Comparison of ENCODE assay signal across 30 cellular contexts in genomic region chr6:22328499-22328898, GRCh38. TPM values are rescaled to one million over a fixed set of nuclear protein-coding genes. Genes with fewer than 3 reads are reported as not detected.
"Had no signal": no experiment of that assay in that cellular context is flagged by ENCODE, and none has a peak within 500 bp of the region (broad histone marks: within the 10 kb centered on the region; RNA-seq: fewer than 3 reads in every experiment).

No MANE protein-coding gene starts in this region.

- H3K27me3 ChIP-seq: body of pancreas, dorsolateral prefrontal cortex, heart right ventricle, testis, vagina had no signal

- H3K9me3 ChIP-seq: body of pancreas, heart right ventricle, mucosa of descending colon, testis, vagina had no signal

- H3K27ac ChIP-seq: body of pancreas, dorsolateral prefrontal cortex, heart right ventricle, testis, vagina, WERI-Rb-1 had no signal

- H3K36me3 ChIP-seq: heart right ventricle, vagina, WERI-Rb-1 had no signal

- H3K4me1 ChIP-seq: body of pancreas, heart right ventricle, testis had no signal

- H3K4me3 ChIP-seq: body of pancreas, dorsolateral prefrontal cortex, heart right ventricle, mucosa of descending colon, testis, vagina had no signal

- DNase-seq: activated CD4-positive, alpha-beta T cell treated with anti-CD3 and anti-CD28 coated beads, Interleukin-2, amount 10 ng/mL, durations not matched to agents 7 days and 5 days; activated CD4-positive, CD25-positive, alpha-beta regulatory T cell treated with anti-CD3 and anti-CD28 coated beads, Interleukin-2, amount 50 U/mL, for 72 hours; activated CD8-positive, alpha-beta memory T cell treated with anti-CD3 and anti-CD28 coated beads, Interleukin-2, amount 10 ng/mL, durations not matched to agents 7 days and 5 days; activated CD8-positive, alpha-beta T cell treated with anti-CD3 and anti-CD28 coated beads for 36 hours; activated effector memory CD4-positive, alpha-beta T cell treated with anti-CD3 and anti-CD28 coated beads, Interleukin-2, amount 50 U/mL, for 16 hours; activated naive CD4-positive, alpha-beta T cell treated with anti-CD3 and anti-CD28 coated beads, Interleukin-2, amount 10 ng/mL, durations not matched to agents 7 days and 5 days; activated T-cell treated with anti-CD3 and anti-CD28 coated beads for 4 hours; body of pancreas; dorsolateral prefrontal cortex; effector memory CD8-positive, alpha-beta T cell; heart right ventricle; islet precursor cell; left colon; mesenchymal stem cell; mucosa of descending colon; small intestine; stimulated activated CD4-positive, alpha-beta T cell treated with anti-CD3 and anti-CD28 coated beads, Interleukin-2, amount 100 ng/mL, for 48 hours; stimulated activated CD8-positive, alpha-beta memory T cell treated with anti-CD3 and anti-CD28 coated beads, Interleukin-4, amount 100 ng/mL, for 48 hours; stimulated activated naive B cell treated with anti-CD40 and anti-IgM and Interleukin-4, amounts not matched to agents 10 μg/mL and 1 μg/mL and 100 μg/mL, for 72 hours; testis; WERI-Rb-1 had no signal

RNA-seq across cellular contexts. Expression of gene PRL, which starts 31.7 kb away (rescaled TPM):
- total RNA-seq: activated CD4-positive, alpha-beta T cell treated with anti-CD3 and anti-CD28 coated beads, Interleukin-2, amount 10 ng/mL, durations not matched to agents 7 days and 5 days; activated CD8-positive, alpha-beta memory T cell treated with anti-CD3 and anti-CD28 coated beads, Interleukin-2, amount 10 ng/mL, durations not matched to agents 7 days and 5 days; body of pancreas; cardiac septum; dorsolateral prefrontal cortex; endothelial cell of umbilical vein; esophagus mucosa; heart right ventricle; left colon; lower leg skin; mucosa of descending colon; neural crest cell; omental fat pad; posterior vena cava; renal cortical epithelial cell; vagina had no signal
- polyA plus RNA-seq: endothelial cell of umbilical vein, heart right ventricle, small intestine had no signal
